In genomic region chr5:55860268-55860667, GRCh38 we compare ENCODE assay signal across 26 cellular contexts. TPM values are rescaled to one million over a fixed set of nuclear protein-coding genes. Genes with fewer than 3 reads are reported as not detected.
"Had no signal": no experiment of that assay in that cellular context is flagged by ENCODE, and none has a peak within 500 bp of the region (broad histone marks: within the 10 kb centered on the region; RNA-seq: fewer than 3 reads in every experiment).

No MANE protein-coding gene starts in this region.

- H3K27ac Mint-ChIP-seq: activated B cell treated with CpG ODN at 0.5 μM for 24 hours; activated CD4-positive, alpha-beta T cell treated with anti-CD3 and anti-CD28 coated beads for 36 hours; activated naive CD8-positive, alpha-beta T cell treated with anti-CD3 and anti-CD28 coated beads for 36 hours; effector memory CD8-positive, alpha-beta T cell; naive B cell; stimulated activated effector memory CD8-positive, alpha-beta T cell treated with anti-CD3 and anti-CD28 coated beads, Interleukin-12 subunit alpha, Interleukin-12 subunit beta, amount 100 ng/mL, for 72 hours; stimulated activated naive CD8-positive, alpha-beta T cell treated with anti-CD3 and anti-CD28 coated beads, Interleukin-15, amount 100 ng/mL, for 72 hours had no signal

- H3K36me3 ChIP-seq: breast epithelium, tibial artery had no signal

- H3K4me1 Mint-ChIP-seq: activated B cell treated with CpG ODN at 0.5 μM for 24 hours; central memory CD8-positive, alpha-beta T cell; naive B cell had no signal

- DNase-seq: activated B cell treated with CpG ODN at 0.5 μM for 24 hours; activated CD4-positive, alpha-beta T cell treated with anti-CD3 and anti-CD28 coated beads for 36 hours; activated CD4-positive, alpha-beta T cell treated with anti-CD3 and anti-CD28 coated beads, Interleukin-2, amount 50 U/mL, for 48 hours; activated CD8-positive, alpha-beta memory T cell treated with anti-CD3 and anti-CD28 coated beads, Interleukin-2, amount 50 U/mL, for 48 hours; activated naive CD4-positive, alpha-beta T cell treated with Interleukin-2 at 50 U/mL for 16 hours; activated naive CD8-positive, alpha-beta T cell treated with anti-CD3 and anti-CD28 coated beads for 36 hours; activated T-cell treated with anti-CD3 and anti-CD28 coated beads, Interleukin-2, amount 50 U/mL, for 48 hours; dorsolateral prefrontal cortex; effector memory CD8-positive, alpha-beta T cell; foreskin melanocyte; kidney; naive B cell; occipital lobe; small intestine; stimulated activated CD4-positive, alpha-beta T cell treated with anti-CD3 and anti-CD28 coated beads, Interleukin-2, amount 100 ng/mL, for 24 hours; stimulated activated naive CD8-positive, alpha-beta T cell treated with anti-CD3 and anti-CD28 coated beads, Interleukin-15, amount 100 ng/mL, for 72 hours; tibial artery had no signal

- ATAC-seq: activated CD4-positive, alpha-beta T cell treated with anti-CD3 and anti-CD28 coated beads for 36 hours; effector memory CD8-positive, alpha-beta T cell; esophagus mucosa; sciatic nerve; stimulated activated effector memory CD8-positive, alpha-beta T cell treated with anti-CD3 and anti-CD28 coated beads, Interleukin-12 subunit alpha, Interleukin-12 subunit beta, amount 100 ng/mL, for 72 hours; stimulated activated naive CD8-positive, alpha-beta T cell treated with anti-CD3 and anti-CD28 coated beads, Interleukin-15, amount 100 ng/mL, for 72 hours had no signal

- H3K27me3 ChIP-seq: breast epithelium, tibial artery had no signal

- H3K4me1 ChIP-seq: breast epithelium, tibial artery had no signal

- H3K4me3 ChIP-seq: breast epithelium, dorsolateral prefrontal cortex, lung, tibial artery had no signal

- H3K27me3 Mint-ChIP-seq: activated CD4-positive, alpha-beta T cell treated with anti-CD3 and anti-CD28 coated beads for 36 hours; activated naive CD8-positive, alpha-beta T cell treated with anti-CD3 and anti-CD28 coated beads for 36 hours; stimulated activated naive CD8-positive, alpha-beta T cell treated with anti-CD3 and anti-CD28 coated beads, Interleukin-15, amount 100 ng/mL, for 72 hours had no signal

- H3K4me3 Mint-ChIP-seq: activated B cell treated with CpG ODN at 0.5 μM for 24 hours; activated CD4-positive, alpha-beta T cell treated with anti-CD3 and anti-CD28 coated beads for 36 hours; activated naive CD8-positive, alpha-beta T cell treated with anti-CD3 and anti-CD28 coated beads for 36 hours; central memory CD8-positive, alpha-beta T cell; effector memory CD8-positive, alpha-beta T cell; naive B cell; neural crest cell; stimulated activated effector memory CD8-positive, alpha-beta T cell treated with anti-CD3 and anti-CD28 coated beads, Interleukin-12 subunit alpha, Interleukin-12 subunit beta, amount 100 ng/mL, for 72 hours; stimulated activated naive CD8-positive, alpha-beta T cell treated with anti-CD3 and anti-CD28 coated beads, Interleukin-15, amount 100 ng/mL, for 72 hours had no signal

- H3K27ac ChIP-seq: breast epithelium, dorsolateral prefrontal cortex, tibial artery had no signal

- H3K9me3 Mint-ChIP-seq: activated B cell treated with CpG ODN at 0.5 μM for 24 hours; activated naive CD8-positive, alpha-beta T cell treated with anti-CD3 and anti-CD28 coated beads for 36 hours; central memory CD8-positive, alpha-beta T cell; effector memory CD8-positive, alpha-beta T cell; stimulated activated effector memory CD8-positive, alpha-beta T cell treated with anti-CD3 and anti-CD28 coated beads, Interleukin-12 subunit alpha, Interleukin-12 subunit beta, amount 100 ng/mL, for 72 hours had no signal

- H3K9me3 ChIP-seq: breast epithelium had no signal

- H3K36me3 Mint-ChIP-seq: naive B cell; stimulated activated effector memory CD8-positive, alpha-beta T cell treated with anti-CD3 and anti-CD28 coated beads, Interleukin-12 subunit alpha, Interleukin-12 subunit beta, amount 100 ng/mL, for 72 hours had no signal

RNA-seq across cellular contexts. Expression of gene IL31RA, which starts 9.1 kb away (rescaled TPM):
- total RNA-seq: activated B cell treated with CpG ODN at 0.5 μM for 24 hours; activated CD4-positive, alpha-beta T cell treated with anti-CD3 and anti-CD28 coated beads for 36 hours; activated CD8-positive, alpha-beta memory T cell treated with anti-CD3 and anti-CD28 coated beads for 36 hours; activated naive CD8-positive, alpha-beta T cell treated with anti-CD3 and anti-CD28 coated beads for 36 hours; breast epithelium; mesenteric fat pad; neural crest cell; sciatic nerve had no signal
